12 cellular contexts compared by ENCODE assay signal in the genomic region with DNA sequence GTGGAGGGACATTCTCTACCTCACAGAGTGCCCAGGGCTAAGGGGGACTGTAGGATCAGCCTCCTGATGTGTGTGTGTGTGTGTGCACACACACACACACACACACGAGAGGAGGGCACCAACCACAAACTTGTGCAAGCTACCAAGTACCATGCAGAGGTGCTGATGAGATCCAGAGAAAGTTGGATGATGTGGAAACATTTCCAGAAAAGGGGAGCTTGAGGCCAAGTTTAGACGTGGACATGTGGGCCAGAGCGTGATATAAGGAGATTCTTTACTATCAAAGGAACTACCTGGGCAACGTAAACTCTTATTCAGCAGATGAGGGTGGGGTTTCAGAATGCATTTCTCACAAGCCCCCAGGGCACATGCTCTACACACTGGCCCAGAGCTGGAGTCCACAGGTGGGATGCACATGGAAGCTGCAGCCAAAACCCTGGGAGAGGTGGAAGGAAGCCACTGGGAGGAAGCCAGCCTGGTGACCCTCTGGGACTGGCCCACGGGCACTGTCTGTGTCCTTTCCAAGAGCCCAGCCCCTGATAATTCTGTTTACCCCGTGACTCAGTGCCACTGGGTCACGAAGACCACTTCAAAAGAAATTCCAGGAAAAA. TPM values are rescaled to one million over a fixed set of nuclear protein-coding genes. Genes with fewer than 3 reads are reported as not detected.
DNase-seq lines count a peak whose midpoint lies in the region; ATAC-seq and TF ChIP-seq lines count a peak whose summit lies in the region.
"Had no signal": no experiment of that assay in that cellular context is flagged by ENCODE, and none has a peak within 500 bp of the region (broad histone marks: within the 10 kb centered on the region; RNA-seq: fewer than 3 reads in every experiment).

No MANE protein-coding gene starts in this region.

- H3K4me3 Mint-ChIP-seq in Calu3 (ENCODE audit: low read depth, unreplicated experiment), result peak overlapping the region; percentile 13
- H3K4me3 Mint-ChIP-seq in activated B cell treated with CpG ODN at 0.5 μM for 24 hours, result peak overlapping the region; percentile 49
- H3K4me3 Mint-ChIP-seq in activated T-helper 2 cell treated with anti-CD3 and anti-CD28 coated beads, Interferon-gamma antibody, Interleukin-2, Interleukin-4, amounts not matched to agents 10 μg/mL and 5 μg/mL and 100 μg/mL, durations not matched to agents 14 hours and 24 hours and 36 hours (ENCODE audit: low read depth), result no peak overlapping the region
- H3K4me3 Mint-ChIP-seq: GM23338 had no signal

- H3K4me1 Mint-ChIP-seq in Calu3 (ENCODE audit: low read depth, unreplicated experiment) (peaks cover 27% of the 10 kb centered on the region), activated B cell treated with CpG ODN at 0.5 μM for 24 hours (peaks cover 31% of the 10 kb centered on the region)
- peaks cover 16% of the 10 kb centered on the region for H3K4me1 Mint-ChIP-seq in activated T-helper 2 cell treated with anti-CD3 and anti-CD28 coated beads, Interferon-gamma antibody, Interleukin-2, Interleukin-4, amounts not matched to agents 10 μg/mL and 5 μg/mL and 100 μg/mL, durations not matched to agents 14 hours and 24 hours and 36 hours (ENCODE audit: low read depth)

- TSS peak; percentile 57 for BruUV-seq in Calu3 (replicated peaks; lab: Mats Ljungman, UMichigan)

- POLR2A ChIA-PET in activated B cell treated with CpG ODN at 0.5 μM for 24 hours (lab: Charles Lee), result interaction anchor here (0.6 to 1.1 kb wide), 2 partner anchors 136 to 156 kb away, joined by 4 to 5 read pairs; partner anchors contain the start of gene POLR3A

- H3K9me3 ChIP-seq in esophagus squamous epithelium (no peaks in the 10 kb centered on the region), skeletal muscle tissue (ENCODE audit: control insufficient read depth in 3 of 3, low read length in 3 of 3) (no peaks in the 10 kb centered on the region)
- H3K9me3 ChIP-seq: tibial nerve had no signal

- H3K36me3 Mint-ChIP-seq in Calu3 (ENCODE audit: insufficient read depth, unreplicated experiment) (peaks cover 7% of the 10 kb centered on the region), activated B cell treated with CpG ODN at 0.5 μM for 24 hours (ENCODE audit: low read depth) (no peaks in the 10 kb centered on the region)
- no peaks in the 10 kb centered on the region for H3K36me3 Mint-ChIP-seq in activated T-helper 2 cell treated with anti-CD3 and anti-CD28 coated beads, Interferon-gamma antibody, Interleukin-2, Interleukin-4, amounts not matched to agents 10 μg/mL and 5 μg/mL and 100 μg/mL, durations not matched to agents 14 hours and 24 hours and 36 hours (ENCODE audit: low read depth)

- H3K4me3 ChIP-seq in esophagus squamous epithelium (no peak overlapping the region), skeletal muscle tissue (ENCODE audit: low read length in 3 of 3) (no peak overlapping the region)
- H3K4me3 ChIP-seq: GM23338, tibial nerve had no signal

- TF ChIP-seq CTCF in Calu3 (IDR thresholded peaks at IDR 0.05; ENCODE audit: unreplicated experiment), result no peak
- TF ChIP-seq CTCF in activated B cell treated with CpG ODN at 0.5 μM for 24 hours (IDR thresholded peaks at IDR 0.05), result no peak
- no peak for TF ChIP-seq CTCF in esophagus squamous epithelium (IDR thresholded peaks at IDR 0.05)

- intact Hi-C loops in Calu3 (cut with micrococcal nuclease; ENCODE audit: unreplicated experiment), result no loop called here
- intact Hi-C loops in activated B cell treated with CpG ODN at 0.5 μM for 24 hours (cut with micrococcal nuclease), result loop anchor here (10.0 kb wide), 2 partner anchors 1372 to 1472 kb away; partner anchors contain the start of gene PPIF
- intact Hi-C loops in esophagus squamous epithelium (cut with DNase I), result no loop called here
- intact Hi-C loops in activated T-helper 2 cell treated with anti-CD3 and anti-CD28 coated beads, Interferon-gamma antibody, Interleukin-2, Interleukin-4, amounts not matched to agents 10 μg/mL and 5 μg/mL and 100 μg/mL, durations not matched to agents 14 hours and 24 hours and 36 hours (cut with micrococcal nuclease), result loop anchor here (10.0 kb wide), 1 partner anchor 52 kb away; the partner anchor contains the start of gene DLG5

- H3K4me1 ChIP-seq in esophagus squamous epithelium (peaks cover 42 to 83% (median 55%) of the 10 kb centered on the region in 3 donors), skeletal muscle tissue (ENCODE audit: control insufficient read depth in 3 of 3, insufficient read depth in 3 of 3, low read length in 3 of 3) (peaks cover 22 to 33% (median 31%) of the 10 kb centered on the region in 3 donors)

- H3K27ac ChIP-seq in esophagus squamous epithelium, result peak overlapping the region; percentile 84 to 91 (median 90)
- peak overlapping the region; percentile 19 for H3K27ac ChIP-seq in skeletal muscle tissue (ENCODE audit: low read depth, low read length)
- H3K27ac ChIP-seq: WERI-Rb-1 had no signal

- H3K9ac ChIP-seq in skeletal muscle tissue (ENCODE audit: low read depth in 1 of 3, low read length in 3 of 3), result no peak overlapping the region

- H3K27me3 Mint-ChIP-seq in Calu3 (ENCODE audit: unreplicated experiment), result no peaks in the 10 kb centered on the region
- H3K27me3 Mint-ChIP-seq in activated B cell treated with CpG ODN at 0.5 μM for 24 hours, result no peaks in the 10 kb centered on the region
- no peaks in the 10 kb centered on the region for H3K27me3 Mint-ChIP-seq in activated T-helper 2 cell treated with anti-CD3 and anti-CD28 coated beads, Interferon-gamma antibody, Interleukin-2, Interleukin-4, amounts not matched to agents 10 μg/mL and 5 μg/mL and 100 μg/mL, durations not matched to agents 14 hours and 24 hours and 36 hours (ENCODE audit: low read depth)

- no peak for DNase-seq in Calu3
- DNase-seq in activated B cell treated with CpG ODN at 0.5 μM for 24 hours, result no peak
- DNase-seq in esophagus squamous epithelium (lab: John Stamatoyannopoulos, UW), result no peak
- DNase-seq in NCI-H1105 treated with DMSO at 0.1 percent for 48 hours (lab: John Stamatoyannopoulos, UW), result no peak
- no peak for DNase-seq in activated T-helper 2 cell treated with anti-CD3 and anti-CD28 coated beads, Interferon-gamma antibody, Interleukin-2, Interleukin-4, amounts not matched to agents 10 μg/mL and 5 μg/mL and 100 μg/mL, durations not matched to agents 14 hours and 24 hours and 36 hours (ENCODE audit: low spot score)
- DNase-seq in stimulated activated CD8-positive, alpha-beta memory T cell treated with anti-CD3 and anti-CD28 coated beads, Interleukin-4, amount 100 ng/mL, for 48 hours, result no peak
- DNase-seq: WERI-Rb-1 had no signal

- H3K27me3 ChIP-seq in esophagus squamous epithelium (no peaks in the 10 kb centered on the region), skeletal muscle tissue (ENCODE audit: control insufficient read depth in 3 of 3, insufficient read depth in 3 of 3, low read length in 3 of 3) (no peaks in the 10 kb centered on the region)
- H3K27me3 ChIP-seq: tibial nerve had no signal

- H3K36me3 ChIP-seq in esophagus squamous epithelium, result peaks cover 0 to 12% (median 6%) of the 10 kb centered on the region in 3 donors
- peaks cover 0 to 6% (median 0%) of the 10 kb centered on the region in 3 donors for H3K36me3 ChIP-seq in skeletal muscle tissue (ENCODE audit: control insufficient read depth in 3 of 3, insufficient read depth in 3 of 3, low read length in 3 of 3)
- H3K36me3 ChIP-seq: tibial nerve had no signal

- CTCF ChIA-PET in Calu3 (lab: Charles Lee), result interaction anchor here (0.6 to 2.0 kb wide), 10 partner anchors 12 to 141 kb away, joined by 3 to 10 read pairs (median 4); partner anchors contain the start of gene DLG5
- CTCF ChIA-PET in activated B cell treated with CpG ODN at 0.5 μM for 24 hours (lab: Charles Lee), result interaction anchor here (0.9 to 1.5 kb wide), 3 partner anchors 22 to 157 kb away, joined by 3 to 5 read pairs (median 3); partner anchors contain the start of gene POLR3A

- no peaks in the 10 kb centered on the region for H3K9me3 Mint-ChIP-seq in Calu3 (ENCODE audit: low read depth, unreplicated experiment)
- no peaks in the 10 kb centered on the region for H3K9me3 Mint-ChIP-seq in activated B cell treated with CpG ODN at 0.5 μM for 24 hours
- no peaks in the 10 kb centered on the region for H3K9me3 Mint-ChIP-seq in activated T-helper 2 cell treated with anti-CD3 and anti-CD28 coated beads, Interferon-gamma antibody, Interleukin-2, Interleukin-4, amounts not matched to agents 10 μg/mL and 5 μg/mL and 100 μg/mL, durations not matched to agents 14 hours and 24 hours and 36 hours
- H3K9me3 Mint-ChIP-seq: activated T-cell treated with anti-CD3 and anti-CD28 coated beads, Interleukin-2, amount 50 U/mL, for 72 hours; GM23338 had no signal

- no peak for TF ChIP-seq POLR2A in esophagus squamous epithelium (IDR thresholded peaks at IDR 0.05)

- H3K27ac Mint-ChIP-seq in Calu3 (ENCODE audit: unreplicated experiment) (peak overlapping the region; percentile 78), activated B cell treated with CpG ODN at 0.5 μM for 24 hours (peak overlapping the region; percentile 82)
- no peak overlapping the region for H3K27ac Mint-ChIP-seq in activated T-helper 2 cell treated with anti-CD3 and anti-CD28 coated beads, Interferon-gamma antibody, Interleukin-2, Interleukin-4, amounts not matched to agents 10 μg/mL and 5 μg/mL and 100 μg/mL, durations not matched to agents 14 hours and 24 hours and 36 hours
- H3K27ac Mint-ChIP-seq: activated T-cell treated with anti-CD3 and anti-CD28 coated beads, Interleukin-2, amount 50 U/mL, for 72 hours had no signal

- WGBS in esophagus squamous epithelium, 2 donors, result 28 to 45% methylated on average over 4 of the region's 7 CpGs

- ATAC-seq in activated B cell treated with CpG ODN at 0.5 μM for 24 hours (ENCODE audit: low read depth), result no peak
- ATAC-seq in GM21723 (IDR thresholded peaks at IDR 0.05; ENCODE audit: unreplicated experiment), result no peak
- ATAC-seq: GM23338 had no signal

RNA-seq across cellular contexts. Expression of gene DLG5, which starts 53.5 kb away (rescaled TPM):
- total RNA-seq in Calu3 (2022) (46.0 and 51.0 TPM in 2 replicates), activated B cell treated with CpG ODN at 0.5 μM for 24 hours (0.27 and 1.1 TPM in 2 replicates), esophagus squamous epithelium (10 to 100 TPM; 34.1 to 50.9 (median 41.3) TPM), skeletal muscle tissue (14.1 TPM)
- 6.7 and 7.8 TPM in 2 replicates for total RNA-seq in activated T-helper 2 cell treated with anti-CD3 and anti-CD28 coated beads, Interferon-gamma antibody, Interleukin-2, Interleukin-4, amounts not matched to agents 10 μg/mL and 5 μg/mL and 100 μg/mL, durations not matched to agents 14 hours and 24 hours and 36 hours

Comparison
In these comparisons a context has a peak if more than half of its experiments do, and no peak if none do; other contexts are left out.
1. intact Hi-C loops: an anchor here in activated B cell treated with CpG ODN at 0.5 μM for 24 hours (10.0 kb wide) and activated T-helper 2 cell treated with anti-CD3 and anti-CD28 coated beads, Interferon-gamma antibody, Interleukin-2, Interleukin-4, amounts not matched to agents 10 μg/mL and 5 μg/mL and 100 μg/mL, durations not matched to agents 14 hours and 24 hours and 36 hours (10.0 kb wide); none called in Calu3 and esophagus squamous epithelium.